1 cellular context compared by ENCODE assay signal in genomic region chr7:151735854-151736402, GRCh38.
TF ChIP-seq lines count a peak whose summit lies in the region.

No MANE protein-coding gene starts in this region.

TF ChIP-seq in HepG2, 621 proteins besides CTCF, POLR2A, EP300 and RAD21 (continued from another document):
- TF ChIP-seq ZNF337 (CRISPR knock-in tag; IDR thresholded peaks at IDR 0.05; ENCODE audit: borderline replicate concordance, low read depth) = no peak
- TF ChIP-seq ZNF224 (CRISPR knock-in tag; IDR thresholded peaks at IDR 0.05) = no peak
